ENCODE assay signal across 18 cellular contexts in the genomic region with DNA sequence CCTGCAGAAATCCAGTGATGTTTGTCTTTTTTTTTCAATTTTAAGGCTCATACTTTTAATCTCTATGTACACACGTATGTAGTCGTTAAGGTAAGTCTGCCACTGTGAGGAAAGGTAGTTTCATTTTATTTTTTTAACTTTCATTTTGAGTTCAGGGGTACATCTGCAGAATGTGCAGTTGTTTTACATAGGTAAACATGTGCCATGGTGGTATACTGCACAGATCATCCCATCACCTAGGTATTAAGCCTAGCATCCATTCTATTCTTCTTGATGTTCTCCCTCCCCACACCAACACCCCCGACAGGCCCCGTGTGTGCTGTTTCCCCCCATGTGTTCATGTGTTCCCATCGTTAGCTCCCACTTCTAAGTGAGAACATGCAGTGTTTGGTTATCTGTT. TPM values are rescaled to one million over a fixed set of nuclear protein-coding genes. Genes with fewer than 3 reads are reported as not detected.
"Had no signal": no experiment of that assay in that cellular context is flagged by ENCODE, and none has a peak within 500 bp of the region (broad histone marks: within the 10 kb centered on the region; RNA-seq: fewer than 3 reads in every experiment).

No MANE protein-coding gene starts in this region.

- ATAC-seq: heart right ventricle; stimulated activated memory B cell treated with anti-CD40 and anti-IgM and Interleukin-4, amounts not matched to agents 10 μg/mL and 1 μg/mL and 100 μg/mL, for 72 hours; upper lobe of right lung had no signal

- H3K27ac Mint-ChIP-seq: activated T-helper 1 cell treated with anti-CD3 and anti-CD28 coated beads, Interleukin-12 subunit alpha, Interleukin-12 subunit beta, Interleukin-2, Interleukin-4 antibody, amounts not matched to agents 30 ng/mL and 10 ng/mL and 1 ng/mL, durations not matched to agents 14 hours and 24 hours and 36 hours; nephron progenitor cell; stimulated activated memory B cell treated with anti-CD40 and anti-IgM and Interleukin-4, amounts not matched to agents 10 μg/mL and 1 μg/mL and 100 μg/mL, for 72 hours had no signal

- H3K36me3 ChIP-seq: heart right ventricle, left ventricle myocardium inferior, spleen, upper lobe of right lung had no signal

- DNase-seq: cerebellar nuclear complex; cortex of kidney; heart right ventricle; kidney glomerular epithelial cell; left ventricle myocardium inferior; mammary epithelial cell; nephron progenitor cell; occipital lobe; posterior cingulate gyrus; spleen; stimulated activated CD4-positive, alpha-beta T cell treated with anti-CD3 and anti-CD28 coated beads, Interleukin-4, amount 100 ng/mL, for 4 hours; upper lobe of right lung had no signal

- FAIRE-seq: bronchial epithelial cell had no signal

- H3K9me3 Mint-ChIP-seq: activated T-helper 1 cell treated with anti-CD3 and anti-CD28 coated beads, Interleukin-12 subunit alpha, Interleukin-12 subunit beta, Interleukin-2, Interleukin-4 antibody, amounts not matched to agents 30 ng/mL and 10 ng/mL and 1 ng/mL, durations not matched to agents 14 hours and 24 hours and 36 hours; nephron progenitor cell; stimulated activated memory B cell treated with anti-CD40 and anti-IgM and Interleukin-4, amounts not matched to agents 10 μg/mL and 1 μg/mL and 100 μg/mL, for 72 hours had no signal

- H3K4me3 ChIP-seq: heart right ventricle, left ventricle myocardium inferior, spleen, upper lobe of right lung had no signal

- H3K4me1 Mint-ChIP-seq: nephron progenitor cell; stimulated activated memory B cell treated with anti-CD40 and anti-IgM and Interleukin-4, amounts not matched to agents 10 μg/mL and 1 μg/mL and 100 μg/mL, for 72 hours had no signal

- H3K9me3 ChIP-seq: heart right ventricle, left ventricle myocardium inferior, spleen, upper lobe of right lung had no signal

- H3K4me3 Mint-ChIP-seq: activated T-helper 1 cell treated with anti-CD3 and anti-CD28 coated beads, Interleukin-12 subunit alpha, Interleukin-12 subunit beta, Interleukin-2, Interleukin-4 antibody, amounts not matched to agents 30 ng/mL and 10 ng/mL and 1 ng/mL, durations not matched to agents 14 hours and 24 hours and 36 hours; nephron progenitor cell; stimulated activated memory B cell treated with anti-CD40 and anti-IgM and Interleukin-4, amounts not matched to agents 10 μg/mL and 1 μg/mL and 100 μg/mL, for 72 hours had no signal

- H3K27ac ChIP-seq: heart right ventricle, left ventricle myocardium inferior, spleen, upper lobe of right lung, VCaP had no signal

- H3K36me3 Mint-ChIP-seq: stimulated activated memory B cell treated with anti-CD40 and anti-IgM and Interleukin-4, amounts not matched to agents 10 μg/mL and 1 μg/mL and 100 μg/mL, for 72 hours had no signal

- H3K4me1 ChIP-seq: heart right ventricle, left ventricle myocardium inferior, spleen, upper lobe of right lung had no signal

- H3K27me3 Mint-ChIP-seq: stimulated activated memory B cell treated with anti-CD40 and anti-IgM and Interleukin-4, amounts not matched to agents 10 μg/mL and 1 μg/mL and 100 μg/mL, for 72 hours had no signal

- H3K27me3 ChIP-seq: heart right ventricle, spleen, upper lobe of right lung had no signal

RNA-seq across cellular contexts. Expression of a gene that starts 19.7 kb away (rescaled TPM):
- total RNA-seq: activated CD8-positive, alpha-beta memory T cell treated with anti-CD3 and anti-CD28 coated beads for 36 hours; activated T-helper 1 cell treated with anti-CD3 and anti-CD28 coated beads, Interleukin-12 subunit alpha, Interleukin-12 subunit beta, Interleukin-2, Interleukin-4 antibody, amounts not matched to agents 30 ng/mL and 10 ng/mL and 1 ng/mL, durations not matched to agents 14 hours and 24 hours and 36 hours; mammary epithelial cell; renal cortical epithelial cell had no signal
- polyA plus RNA-seq: mammary epithelial cell had no signal
